ENCODE assay signal across 8 cellular contexts in genomic region chr5:53480474-53481353, GRCh38. TPM values are rescaled to one million over a fixed set of nuclear protein-coding genes. Genes with fewer than 3 reads are reported as not detected.
DNase-seq lines count a peak whose midpoint lies in the region; ATAC-seq, FAIRE-seq and TF ChIP-seq lines count a peak whose summit lies in the region.

A gene with protein sequence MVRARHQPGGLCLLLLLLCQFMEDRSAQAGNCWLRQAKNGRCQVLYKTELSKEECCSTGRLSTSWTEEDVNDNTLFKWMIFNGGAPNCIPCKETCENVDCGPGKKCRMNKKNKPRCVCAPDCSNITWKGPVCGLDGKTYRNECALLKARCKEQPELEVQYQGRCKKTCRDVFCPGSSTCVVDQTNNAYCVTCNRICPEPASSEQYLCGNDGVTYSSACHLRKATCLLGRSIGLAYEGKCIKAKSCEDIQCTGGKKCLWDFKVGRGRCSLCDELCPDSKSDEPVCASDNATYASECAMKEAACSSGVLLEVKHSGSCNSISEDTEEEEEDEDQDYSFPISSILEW (plus strand): TSS chr5:53480629. CDS start chr5:53480792, 163 bp downstream.

- TF ChIP-seq RAD21 in A549 (conservative IDR thresholded peaks at IDR 0.05 in 1 of 2, IDR thresholded peaks at IDR 0.05 in 1 of 2) (no peak), neural cell (conservative IDR thresholded peaks at IDR 0.05) (no peak)

- peaks cover 37% of the 10 kb centered on the region for H3K27me3 ChIP-seq in WERI-Rb-1 (ENCODE audit: insufficient read depth, low read depth, severe bottlenecking)
- no peaks in the 10 kb centered on the region for H3K27me3 ChIP-seq in fibroblast of lung (ENCODE audit: control insufficient read depth, insufficient read depth, low read length)
- peaks cover 60% of the 10 kb centered on the region for H3K27me3 ChIP-seq in neural cell (ENCODE audit: insufficient read depth, low read depth, low read length)

- no peak for FAIRE-seq in A549 (lab: Jason Lieb, UNC)

- DNase-seq in A549 (ENCODE audit: low read depth in 1 of 2, low spot score in 1 of 2) (peak in 1 of 2 experiments; percentile 25), GM13977 (ENCODE audit: low spot score) (peak; percentile 60), WERI-Rb-1 (peak; percentile 18), fibroblast of lung (ENCODE audit: low read depth in 2 of 2) (peak; percentile 34 to 47), mesenteric fat pad (ENCODE audit: low spot score) (no peak), middle frontal gyrus (ENCODE audit: extremely low spot score, low spot score) (no peak)

- ATAC-seq in A549 (peak; percentile 26 to 35; a peak in 5 of 6 replicates), HG02938 (IDR thresholded peaks at IDR 0.05; ENCODE audit: unreplicated experiment) (no peak)

- H3K9me3 ChIP-seq in A549 (no peaks in the 10 kb centered on the region), WERI-Rb-1 (ENCODE audit: severe bottlenecking) (no peaks in the 10 kb centered on the region), fibroblast of lung (ENCODE audit: control insufficient read depth, insufficient read depth, low read depth, low read length) (no peaks in the 10 kb centered on the region), neural cell (ENCODE audit: low read length) (no peaks in the 10 kb centered on the region)

- H3F3A ChIP-seq in neural cell (ENCODE audit: insufficient read depth, low read length, poor library complexity, severe bottlenecking) = no peaks in the 10 kb centered on the region

- TF ChIP-seq EP300 in A549 (IDR thresholded peaks at IDR 0.05) (no peak), neural cell (conservative IDR thresholded peaks at IDR 0.05; ENCODE audit: poor library complexity, severe bottlenecking) (no peak)

- peak within 1 kb of the TSS; percentile 67 to 84 for H3K27ac ChIP-seq in A549
- H3K27ac ChIP-seq in WERI-Rb-1 = no peak within 1 kb of the TSS
- H3K27ac ChIP-seq in fibroblast of lung (ENCODE audit: insufficient read depth, low read length) = peak within 1 kb of the TSS; percentile 94
- H3K27ac ChIP-seq in neural cell (ENCODE audit: low read length) = no peak within 1 kb of the TSS

- H3K4me3 ChIP-seq in A549 = peak within 1 kb of the TSS; percentile 61
- peak within 1 kb of the TSS; percentile 62 for H3K4me3 ChIP-seq in WERI-Rb-1 (ENCODE audit: low read depth, low read length)
- H3K4me3 ChIP-seq in fibroblast of lung (replicated peaks in 1 of 4; ENCODE audit: control extremely low read depth in 1 of 4, insufficient read depth in 1 of 4, low read depth in 3 of 4, low read length in 4 of 4) = peak within 1 kb of the TSS; percentile 81 to 97 (median 82)
- peak within 1 kb of the TSS; percentile 77 for H3K4me3 ChIP-seq in neural cell (ENCODE audit: low read length)

- H2AFZ ChIP-seq in fibroblast of lung (ENCODE audit: low read length) (peak within 1 kb of the TSS; percentile 38), neural cell (ENCODE audit: low read depth, low read length) (peak within 1 kb of the TSS; percentile 22)

- WGBS in A549 (ENCODE audit: missing lambda C conversion rate) = under 1% methylated on average over 9 of the region's 65 CpGs

- POLR2A ChIA-PET in A549 (lab: Yijun Ruan, JAX) = interaction anchor here (0.7 kb wide), 1 partner anchor 504 kb away, joined by 4 read pairs; no protein-coding TSS in a partner anchor

- H3K4me2 ChIP-seq in A549 (peak within 1 kb of the TSS; percentile 96), fibroblast of lung (ENCODE audit: extremely low read depth, insufficient read depth, low read length) (peak within 1 kb of the TSS; percentile 89), neural cell (ENCODE audit: low read length) (peak within 1 kb of the TSS; percentile 74)

- in situ Hi-C loops in GM13977 (cut with MboI; ENCODE audit: low pct_unique_long_range_greater_than_20kb, low sequenced_read_pairs, unreplicated experiment) = no loop called here

- H3K4me1 ChIP-seq in A549 (peaks cover 8% of the 10 kb centered on the region; the same call in 1 of the 3 replicates), fibroblast of lung (ENCODE audit: control insufficient read depth, extremely low read depth, insufficient read depth, low read length) (peaks cover 6% of the 10 kb centered on the region)

- peaks cover 43% of the 10 kb centered on the region for H3K79me2 ChIP-seq in fibroblast of lung (ENCODE audit: control insufficient read depth, insufficient read depth, low read length)
- no peaks in the 10 kb centered on the region for H3K79me2 ChIP-seq in neural cell (replicated peaks; ENCODE audit: insufficient read depth, low read length)

- no peaks in the 10 kb centered on the region for H3K9me2 ChIP-seq in neural cell (ENCODE audit: insufficient read depth, low read length)

- CTCF ChIA-PET in A549 (lab: Yijun Ruan, JAX) = interaction anchor here (0.9 to 2.6 kb wide), 5 partner anchors 53 to 748 kb away, joined by 3 to 9 read pairs (median 4); no protein-coding TSS in a partner anchor

- H3K36me3 ChIP-seq in WERI-Rb-1 (no peaks in the 10 kb centered on the region), fibroblast of lung (ENCODE audit: control insufficient read depth, insufficient read depth, low read length) (peaks cover 19% of the 10 kb centered on the region), neural cell (ENCODE audit: insufficient read depth, low read length) (no peaks in the 10 kb centered on the region)

- peaks cover 2% of the 10 kb centered on the region for H4K20me1 ChIP-seq in fibroblast of lung (ENCODE audit: control insufficient read depth, extremely low read depth, insufficient read depth, low read length)
- H4K20me1 ChIP-seq in neural cell (ENCODE audit: insufficient read depth) = no peaks in the 10 kb centered on the region

- H3K9ac ChIP-seq in fibroblast of lung (ENCODE audit: insufficient read depth, low read length) (peak within 1 kb of the TSS; percentile 91), neural cell (ENCODE audit: low read length) (peak within 1 kb of the TSS; percentile 34)

- TF ChIP-seq CTCF in A549 (IDR thresholded peaks at IDR 0.05) (no peak), GM13977 (IDR thresholded peaks at IDR 0.05; ENCODE audit: extremely low read depth, insufficient read depth, missing control alignments) (no peak), WERI-Rb-1 (IDR thresholded peaks at IDR 0.05; ENCODE audit: low read depth, low read length) (no peak), fibroblast of lung (conservative IDR thresholded peaks at IDR 0.05 in 1 of 2, IDR thresholded peaks at IDR 0.05 in 1 of 2; ENCODE audit: low read depth in 1 of 2, low read length in 2 of 2) (no peak), neural cell (IDR thresholded peaks at IDR 0.05; ENCODE audit: poor library complexity, severe bottlenecking) (peak; percentile 16)

- no peak for TF ChIP-seq POLR2A in A549 (IDR thresholded peaks at IDR 0.05; ENCODE audit: low read length)

TF ChIP-seq in A549, 52 proteins besides CTCF, POLR2A, EP300 and RAD21 (continues in another document):
- no peak for TF ChIP-seq ZNF302 (CRISPR knock-in tag; IDR thresholded peaks at IDR 0.05)
- no peak for TF ChIP-seq TFCP2L1 (CRISPR knock-in tag; IDR thresholded peaks at IDR 0.05)
- no peak for TF ChIP-seq RARB (CRISPR knock-in tag; IDR thresholded peaks at IDR 0.05)
- TF ChIP-seq ESRRA (IDR thresholded peaks at IDR 0.05; ENCODE audit: borderline replicate concordance, low read length) = no peak
- TF ChIP-seq BHLHE40 (IDR thresholded peaks at IDR 0.05; ENCODE audit: low read depth, low read length) = no peak
- no peak for TF ChIP-seq HOXB13 (CRISPR knock-in tag; IDR thresholded peaks at IDR 0.05; ENCODE audit: low read depth)
- TF ChIP-seq JUNB (IDR thresholded peaks at IDR 0.05) = no peak
- no peak for TF ChIP-seq TP53 (CRISPR knock-in tag; IDR thresholded peaks at IDR 0.05)

TF ChIP-seq in neural cell, 6 proteins besides CTCF, POLR2A, EP300 and RAD21:
- no peak for TF ChIP-seq TAF1 (IDR thresholded peaks at IDR 0.05; ENCODE audit: low read depth)
- peak; percentile 24 for TF ChIP-seq SMC3 (conservative IDR thresholded peaks at IDR 0.05; ENCODE audit: poor library complexity)

RNA-seq across cellular contexts. Expression of the gene that starts here (rescaled TPM):
- polyA plus RNA-seq in A549 (2011; rRNA removed) = 10.1 and 11.2 TPM in 2 replicates
- polyA plus RNA-seq in A549 (2012; cell fraction: cytosol; rRNA removed) = 5.7 and 5.8 TPM in 2 replicates
- polyA plus RNA-seq in A549 (2012; cell fraction: nucleus; rRNA removed) = 7.2 and 7.9 TPM in 2 replicates
- 2.0 to 3.8 TPM (median 2.6 TPM) in 3 replicates for polyA plus RNA-seq in A549 (2017; fragmentation: RNase III; extraction: RNeasy Plus Mini Kit Qiagen cat#74134 plus additional on column Dnase treatment)
- polyA minus RNA-seq in A549 (2011; rRNA and poly(A)+ RNA removed) = 3.4 and 6.2 TPM in 2 replicates
- 129 and 759 TPM in 2 replicates for total RNA-seq in fibroblast of lung
- polyA plus RNA-seq in fibroblast of lung = 592 and 1,058 TPM in 2 replicates
- 430 and 750 TPM in 2 replicates for polyA plus RNA-seq in fibroblast of lung (2012)
- polyA minus RNA-seq in fibroblast of lung (ENCODE audit: low replicate concordance) = 208 and 311 TPM in 2 replicates
- polyA plus RNA-seq in neural cell = 1.1 and 1.3 TPM in 2 replicates
- polyA minus RNA-seq in neural cell = 0.46 and 0.49 TPM in 2 replicates
- total RNA-seq in mesenteric fat pad = 2.9 TPM

Comparison
In these comparisons a context has a peak if more than half of its experiments do, and no peak if none do; other contexts are left out.
1. RNA of the gene that starts here (total RNA-seq): 129 to 759 TPM in fibroblast of lung; 2.9 TPM in mesenteric fat pad (single experiment); every median in the first group is over 10 times any median in the second.
2. RNA of the gene that starts here (polyA plus RNA-seq): 430 to 1,058 TPM in fibroblast of lung; 2.0 to 11.2 TPM in A549 and 1.1 to 1.3 TPM in neural cell; every median in the first group is over 10 times any median in the second.
3. DNase-seq: peak in GM13977 (single experiment), WERI-Rb-1 (single experiment) and fibroblast of lung (2 of 2); none in mesenteric fat pad (single experiment) and middle frontal gyrus (single experiment).
4. H3K27ac ChIP-seq: peak in A549 (2 of 2) and fibroblast of lung (single experiment); none in WERI-Rb-1 (single experiment) and neural cell (single experiment).
5. Peak in every context shown above with its lines, with median percentiles within 50 percentile points of each other: H3K4me2 ChIP-seq and H3K4me3 ChIP-seq.